Comparison of ENCODE assay signal across 10 cellular contexts in the genomic region with DNA sequence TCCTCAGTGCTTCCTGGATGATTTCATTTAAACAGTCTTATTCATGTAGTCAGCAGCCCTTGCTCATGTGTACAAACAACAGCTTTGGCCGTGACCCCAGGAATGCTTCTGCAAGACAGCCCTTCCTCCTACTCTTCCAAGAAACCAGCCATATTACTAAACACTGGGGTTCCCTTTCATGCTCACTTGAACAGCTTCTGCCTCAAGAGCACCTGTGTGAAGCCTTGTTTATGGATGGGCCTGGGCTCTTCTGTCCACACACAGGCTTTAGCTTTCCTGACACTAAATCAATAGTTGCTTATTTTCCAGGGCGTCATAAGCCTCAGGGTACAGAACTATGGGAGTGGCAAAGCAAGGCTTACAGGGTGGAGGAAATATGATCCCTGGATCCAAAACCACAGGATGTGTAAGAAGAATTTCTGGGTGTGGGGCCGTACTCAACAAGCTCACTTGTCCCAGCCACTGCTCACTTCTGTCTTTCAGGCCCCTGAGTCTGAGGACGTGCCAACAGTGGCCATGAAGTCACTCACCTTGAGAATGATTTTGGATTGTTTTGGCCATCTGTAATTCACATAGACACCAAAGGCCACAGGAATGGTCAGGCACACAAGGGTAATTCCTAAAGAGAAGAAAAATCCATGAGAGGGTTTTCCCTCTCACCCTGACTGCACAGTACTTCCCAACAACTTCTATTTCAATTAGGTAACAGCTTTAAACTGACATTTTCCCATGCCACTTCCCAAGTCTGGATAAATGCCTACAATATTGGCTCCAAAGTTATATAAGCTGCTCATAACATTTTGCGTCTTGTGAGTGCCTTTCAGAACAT. TPM values are rescaled to one million over a fixed set of nuclear protein-coding genes. Genes with fewer than 3 reads are reported as not detected.
DNase-seq lines count a peak whose midpoint lies in the region; ATAC-seq and TF ChIP-seq lines count a peak whose summit lies in the region.
"Had no signal": no experiment of that assay in that cellular context is flagged by ENCODE, and none has a peak within 500 bp of the region (broad histone marks: within the 10 kb centered on the region; RNA-seq: fewer than 3 reads in every experiment).

No MANE protein-coding gene starts in this region.

- CTCF ChIA-PET in WTC11 (lab: Charles Lee): interaction anchor here (1.0 kb wide), 1 partner anchor 336 kb away, joined by 3 read pairs; no protein-coding TSS in a partner anchor

- POLR2A ChIA-PET in WTC11 (lab: Charles Lee): no interaction called here

- no peak for TF ChIP-seq CTCF in WTC11 (IDR thresholded peaks at IDR 0.05)

- 0 out of 2 replicates have a peak, but pooled peaks cover 3% of the 10 kb centered on the region for H3K9me3 Mint-ChIP-seq in WTC11
- H3K9me3 Mint-ChIP-seq: activated naive CD4-positive, alpha-beta T cell treated with anti-CD3 and anti-CD28 coated beads, Interleukin-2, amount 50 U/mL, for 24 hours had no signal

- no peak overlapping the region for H3K27ac Mint-ChIP-seq in WTC11
- H3K27ac Mint-ChIP-seq: activated naive CD4-positive, alpha-beta T cell treated with anti-CD3 and anti-CD28 coated beads, Interleukin-2, amount 50 U/mL, for 24 hours had no signal

- DNase-seq in AG08395 (ENCODE audit: low spot score) (peak; percentile 86), HT-29 (ENCODE audit: low spot score) (peak; percentile 12), WTC11 (ENCODE audit: low spot score) (no peak), kidney tubule cell (ENCODE audit: low spot score) (peak; percentile 87), RPMI8226 (no peak), NCI-H446 (lab: John Stamatoyannopoulos, UW) (no peak)
- DNase-seq: heart right ventricle had no signal

- H3K36me3 Mint-ChIP-seq in WTC11: no peaks in the 10 kb centered on the region
- H3K36me3 Mint-ChIP-seq: activated naive CD4-positive, alpha-beta T cell treated with anti-CD3 and anti-CD28 coated beads, Interleukin-2, amount 50 U/mL, for 24 hours had no signal

- ATAC-seq in WTC11: no peak
- ATAC-seq in HG02840 (IDR thresholded peaks at IDR 0.05; ENCODE audit: low FRiP score, unreplicated experiment): no peak
- no peak for ATAC-seq in HG02763 (IDR thresholded peaks at IDR 0.05; ENCODE audit: unreplicated experiment)

- no peaks in the 10 kb centered on the region for H3K4me1 Mint-ChIP-seq in WTC11
- H3K4me1 Mint-ChIP-seq: activated naive CD4-positive, alpha-beta T cell treated with anti-CD3 and anti-CD28 coated beads, Interleukin-2, amount 50 U/mL, for 24 hours had no signal

- H3K27me3 Mint-ChIP-seq in WTC11 (ENCODE audit: low read depth): no peaks in the 10 kb centered on the region

- H3K4me3 Mint-ChIP-seq in WTC11: no peak overlapping the region
- H3K4me3 Mint-ChIP-seq: activated naive CD4-positive, alpha-beta T cell treated with anti-CD3 and anti-CD28 coated beads, Interleukin-2, amount 50 U/mL, for 24 hours had no signal

TF ChIP-seq in WTC11, 78 proteins besides CTCF, POLR2A, EP300 and RAD21:
- TF ChIP-seq, protein P1, sequence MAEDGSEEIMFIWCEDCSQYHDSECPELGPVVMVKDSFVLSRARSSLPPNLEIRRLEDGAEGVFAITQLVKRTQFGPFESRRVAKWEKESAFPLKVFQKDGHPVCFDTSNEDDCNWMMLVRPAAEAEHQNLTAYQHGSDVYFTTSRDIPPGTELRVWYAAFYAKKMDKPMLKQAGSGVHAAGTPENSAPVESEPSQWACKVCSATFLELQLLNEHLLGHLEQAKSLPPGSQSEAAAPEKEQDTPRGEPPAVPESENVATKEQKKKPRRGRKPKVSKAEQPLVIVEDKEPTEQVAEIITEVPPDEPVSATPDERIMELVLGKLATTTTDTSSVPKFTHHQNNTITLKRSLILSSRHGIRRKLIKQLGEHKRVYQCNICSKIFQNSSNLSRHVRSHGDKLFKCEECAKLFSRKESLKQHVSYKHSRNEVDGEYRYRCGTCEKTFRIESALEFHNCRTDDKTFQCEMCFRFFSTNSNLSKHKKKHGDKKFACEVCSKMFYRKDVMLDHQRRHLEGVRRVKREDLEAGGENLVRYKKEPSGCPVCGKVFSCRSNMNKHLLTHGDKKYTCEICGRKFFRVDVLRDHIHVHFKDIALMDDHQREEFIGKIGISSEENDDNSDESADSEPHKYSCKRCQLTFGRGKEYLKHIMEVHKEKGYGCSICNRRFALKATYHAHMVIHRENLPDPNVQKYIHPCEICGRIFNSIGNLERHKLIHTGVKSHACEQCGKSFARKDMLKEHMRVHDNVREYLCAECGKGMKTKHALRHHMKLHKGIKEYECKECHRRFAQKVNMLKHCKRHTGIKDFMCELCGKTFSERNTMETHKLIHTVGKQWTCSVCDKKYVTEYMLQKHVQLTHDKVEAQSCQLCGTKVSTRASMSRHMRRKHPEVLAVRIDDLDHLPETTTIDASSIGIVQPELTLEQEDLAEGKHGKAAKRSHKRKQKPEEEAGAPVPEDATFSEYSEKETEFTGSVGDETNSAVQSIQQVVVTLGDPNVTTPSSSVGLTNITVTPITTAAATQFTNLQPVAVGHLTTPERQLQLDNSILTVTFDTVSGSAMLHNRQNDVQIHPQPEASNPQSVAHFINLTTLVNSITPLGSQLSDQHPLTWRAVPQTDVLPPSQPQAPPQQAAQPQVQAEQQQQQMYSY (CRISPR knock-in tag; IDR thresholded peaks at IDR 0.05): peak; percentile 23; the same call in 1 of the 2 replicates
- no peak for TF ChIP-seq ELF4 (CRISPR knock-in tag; IDR thresholded peaks at IDR 0.05; ENCODE audit: low read depth)

RNA-seq across cellular contexts. Expression of a gene that starts 17.7 kb away (rescaled TPM):
- not detected in 2 replicates for total RNA-seq in HT-29 (2014; rRNA removed; shearing (Covaris generic))
- total RNA-seq in WTC11 (2021): not detected in 3 replicates

Comparison
In these comparisons a context has a peak if more than half of its experiments do, and no peak if none do; other contexts are left out.
1. DNase-seq: peak in AG08395 (single experiment), HT-29 (single experiment) and kidney tubule cell (single experiment); none in WTC11 (single experiment), RPMI8226 (single experiment) and NCI-H446 (0 of 2).